In genomic region chr11:6505577-6506240, GRCh38 we compare ENCODE assay signal across 7 cellular contexts. TPM values are rescaled to one million over a fixed set of nuclear protein-coding genes. Genes with fewer than 3 reads are reported as not detected.
DNase-seq lines count a peak whose midpoint lies in the region; ATAC-seq, FAIRE-seq and TF ChIP-seq lines count a peak whose summit lies in the region.

No MANE protein-coding gene starts in this region.

- H3K4me3 ChIP-seq in DOHH2 (ENCODE audit: low read length) (no peak overlapping the region), HAP-1 (no peak overlapping the region), bronchial epithelial cell (ENCODE audit: low read depth, low read length) (no peak overlapping the region), upper lobe of right lung (no peak overlapping the region)

- H3K9me2 ChIP-seq in DOHH2 (replicated peaks; ENCODE audit: control insufficient read depth, low read length) = no peaks in the 10 kb centered on the region

- FAIRE-seq in bronchial epithelial cell (lab: Jason Lieb, UNC) = no peak

- peak; percentile 89 for TF ChIP-seq CTCF in DOHH2 (IDR thresholded peaks at IDR 0.05; ENCODE audit: low read depth, low read length, poor library complexity, severe bottlenecking)
- TF ChIP-seq CTCF in bronchial epithelial cell (IDR thresholded peaks at IDR 0.05; ENCODE audit: insufficient read depth, low read length, severe bottlenecking) = peak; percentile 59
- peak; percentile 72 for TF ChIP-seq CTCF in upper lobe of right lung (IDR thresholded peaks at IDR 0.05)

- H3K9me3 ChIP-seq in DOHH2 (ENCODE audit: control insufficient read depth, insufficient read depth, low read length) (no peaks in the 10 kb centered on the region), HAP-1 (no peaks in the 10 kb centered on the region), upper lobe of right lung (no peaks in the 10 kb centered on the region)

- in situ Hi-C loops in HAP-1 (cut with MboI; ENCODE audit: low sequenced_read_pairs) = loop anchor here (10.0 kb wide), 1 partner anchor 131 kb away; no protein-coding TSS in a partner anchor

- DNase-seq in HAP-1 (ENCODE audit: low spot score in 2 of 2) (peak; percentile 33 to 47), NCI-H526 treated with DMSO at 0.1 percent for 48 hours (lab: John Stamatoyannopoulos, UW) (peak; percentile 11), bronchial epithelial cell (ENCODE audit: low read depth) (peak; percentile 93), left kidney (ENCODE audit: low read depth, low spot score) (peak; percentile 80), upper lobe of right lung (no peak), amniotic stem cell (lab: John Stamatoyannopoulos, UW) (no peak)

- H3K4me1 ChIP-seq in DOHH2 (ENCODE audit: control insufficient read depth, low read length) (no peaks in the 10 kb centered on the region), HAP-1 (no peaks in the 10 kb centered on the region), upper lobe of right lung (no peaks in the 10 kb centered on the region)

- peak; percentile 78 for ATAC-seq in upper lobe of right lung

- no peaks in the 10 kb centered on the region for H3K79me2 ChIP-seq in DOHH2 (ENCODE audit: control insufficient read depth, low read length)

- intact Hi-C loops in upper lobe of right lung (cut with DNase I) = loop anchor here (10.0 kb wide), 1 partner anchor 131 kb away; no protein-coding TSS in a partner anchor

- no peak overlapping the region for H3K4me2 ChIP-seq in DOHH2 (ENCODE audit: low read length)

- H3F3A ChIP-seq in DOHH2 (ENCODE audit: control insufficient read depth, insufficient read depth) = no peaks in the 10 kb centered on the region

- H3K36me3 ChIP-seq in DOHH2 (ENCODE audit: control insufficient read depth, low read length) (peaks cover 21% of the 10 kb centered on the region), HAP-1 (replicated peaks) (peaks cover 7% of the 10 kb centered on the region), bronchial epithelial cell (ENCODE audit: control insufficient read depth, insufficient read depth, low read length) (no peaks in the 10 kb centered on the region), upper lobe of right lung (peaks cover 32% of the 10 kb centered on the region)

- H3K27me3 ChIP-seq in DOHH2 (ENCODE audit: control insufficient read depth, low read length) = no peaks in the 10 kb centered on the region
- no peaks in the 10 kb centered on the region for H3K27me3 ChIP-seq in HAP-1 (ENCODE audit: low read depth)
- no peaks in the 10 kb centered on the region for H3K27me3 ChIP-seq in bronchial epithelial cell (ENCODE audit: control insufficient read depth, insufficient read depth, low read length)
- H3K27me3 ChIP-seq in upper lobe of right lung = no peaks in the 10 kb centered on the region

- H3K27ac ChIP-seq in DOHH2 (ENCODE audit: low read depth, low read length) = no peak overlapping the region
- no peak overlapping the region for H3K27ac ChIP-seq in upper lobe of right lung

- no peaks in the 10 kb centered on the region; the same call in 1 of the 2 replicates for H4K20me1 ChIP-seq in DOHH2 (ENCODE audit: control insufficient read depth, insufficient read depth, low read depth, low read length)

RNA-seq across cellular contexts. Expression of gene DNHD1, which starts 8.6 kb away (rescaled TPM):
- total RNA-seq in bronchial epithelial cell (4.5 and 8.2 TPM in 2 replicates), upper lobe of right lung (14.5 TPM)

RNA-seq across cellular contexts. Expression of gene TIMM10B, which starts 24.4 kb away (rescaled TPM):
- 39.5 and 42.1 TPM in 2 replicates for total RNA-seq in bronchial epithelial cell
- total RNA-seq in upper lobe of right lung = 45.0 TPM

RNA-seq across cellular contexts. Expression of gene ARFIP2, which starts 24.6 kb away (rescaled TPM):
- total RNA-seq in bronchial epithelial cell (59.3 and 72.7 TPM in 2 replicates), upper lobe of right lung (36.4 TPM)

RNA-seq across cellular contexts. Expression of gene TRIM3, which starts 32.0 kb away (rescaled TPM):
- total RNA-seq in bronchial epithelial cell (7.6 and 9.9 TPM in 2 replicates), upper lobe of right lung (22.0 TPM)

Comparison
In these comparisons a context has a peak if more than half of its experiments do, and no peak if none do; other contexts are left out.
1. DNase-seq: peak in HAP-1 (2 of 2), NCI-H526 treated with DMSO at 0.1 percent for 48 hours (single experiment), bronchial epithelial cell (single experiment) and left kidney (single experiment); none in upper lobe of right lung (single experiment) and amniotic stem cell (single experiment).
2. Peak in every context shown above with its lines, with median percentiles within 50 percentile points of each other: CTCF ChIP-seq.